Comparison of ENCODE assay signal across 1 cellular context in genomic region chr21:46544003-46544402, GRCh38.
TF ChIP-seq lines count a peak whose summit lies in the region.

No MANE protein-coding gene starts in this region.

TF ChIP-seq in GM23338, 12 proteins besides CTCF, POLR2A, EP300 and RAD21:
- TF ChIP-seq REST (IDR thresholded peaks at IDR 0.05; ENCODE audit: unreplicated experiment) (no peak), ZNF331 (CRISPR knock-in tag; IDR thresholded peaks at IDR 0.05; ENCODE audit: low read depth) (no peak), JUNB (IDR thresholded peaks at IDR 0.05; ENCODE audit: unreplicated experiment) (no peak), EZH2 (IDR thresholded peaks at IDR 0.05; ENCODE audit: low read depth, unreplicated experiment) (no peak), ZNF462 (CRISPR knock-in tag; IDR thresholded peaks at IDR 0.05) (no peak), CREB1 (CRISPR knock-in tag; IDR thresholded peaks at IDR 0.05; ENCODE audit: low read depth) (no peak), POLR2AphosphoS5 (IDR thresholded peaks at IDR 0.05; ENCODE audit: low read depth) (no peak), ETS1 (IDR thresholded peaks at IDR 0.05) (no peak), ZNF114 (CRISPR knock-in tag; IDR thresholded peaks at IDR 0.05) (no peak), STAT1 (IDR thresholded peaks at IDR 0.05; ENCODE audit: unreplicated experiment) (no peak)
TF ChIP-seq in GM23338: peak in this region for 0.
